13 cellular contexts compared by ENCODE assay signal in the genomic region with DNA sequence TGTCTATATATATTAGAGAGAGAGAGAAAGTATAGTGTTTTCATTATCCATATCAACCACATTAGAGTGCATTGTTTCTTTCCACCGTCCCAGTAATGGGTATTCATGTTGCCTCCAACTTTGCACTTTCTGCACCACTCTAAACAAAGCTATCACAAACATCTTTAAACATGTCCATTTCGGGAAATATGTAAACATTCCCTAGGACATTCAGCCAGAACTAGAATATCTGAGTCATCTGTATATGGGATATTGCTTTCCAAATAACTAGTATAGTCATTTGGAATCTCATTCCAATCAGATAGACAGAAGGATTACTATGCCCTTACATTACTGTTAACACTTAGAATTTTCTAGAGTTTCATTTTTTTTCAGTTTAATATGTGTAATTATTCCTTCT.
DNase-seq lines count a peak whose midpoint lies in the region; TF ChIP-seq lines count a peak whose summit lies in the region.
"Had no signal": no experiment of that assay in that cellular context is flagged by ENCODE, and none has a peak within 500 bp of the region (broad histone marks: within the 10 kb centered on the region; RNA-seq: fewer than 3 reads in every experiment).

No MANE protein-coding gene starts in this region.

- H2AFZ ChIP-seq in smooth muscle cell (ENCODE audit: low read depth) (no peak overlapping the region), PC-9 (no peak overlapping the region)

- H3K27me3 ChIP-seq in SJSA1 (replicated peaks) (no peaks in the 10 kb centered on the region), smooth muscle cell (ENCODE audit: low read depth) (no peaks in the 10 kb centered on the region), PC-9 (ENCODE audit: insufficient read depth, low read depth) (no peaks in the 10 kb centered on the region)

- H4K20me1 ChIP-seq in smooth muscle cell (ENCODE audit: low read depth) (no peaks in the 10 kb centered on the region), PC-9 (ENCODE audit: insufficient read depth) (no peaks in the 10 kb centered on the region)

- no peak for TF ChIP-seq CTCF in smooth muscle cell (IDR thresholded peaks at IDR 0.05; ENCODE audit: borderline replicate concordance, insufficient read depth, poor library complexity, severe bottlenecking)
- TF ChIP-seq CTCF in PC-9 (conservative IDR thresholded peaks at IDR 0.05) = no peak

- H3K9ac ChIP-seq in smooth muscle cell (ENCODE audit: low read depth) = no peak overlapping the region

- intact Hi-C loops in PC-9 (cut with micrococcal nuclease; ENCODE audit: unreplicated experiment) = no loop called here

- H3F3A ChIP-seq in smooth muscle cell (ENCODE audit: low read depth) (no peaks in the 10 kb centered on the region), PC-9 (ENCODE audit: insufficient read depth, low read depth) (no peaks in the 10 kb centered on the region)

- CTCF ChIA-PET in PC-9 (lab: Charles Lee) = interaction anchor here (0.7 kb wide), 1 partner anchor 1592 kb away, joined by 5 read pairs; no protein-coding TSS in a partner anchor

- H3K27ac ChIP-seq in SJSA1 (peak overlapping the region; percentile 69), smooth muscle cell (ENCODE audit: low read depth) (peak overlapping the region; percentile 29), PC-9 (no peak overlapping the region)

- BruUV-seq in PC-9 (replicated peaks; lab: Mats Ljungman, UMichigan) = no TSS peak

- no peak overlapping the region for H3K4me2 ChIP-seq in smooth muscle cell
- no peak overlapping the region for H3K4me2 ChIP-seq in PC-9

- H3K9me3 ChIP-seq in SJSA1 (replicated peaks) = no peaks in the 10 kb centered on the region
- no peaks in the 10 kb centered on the region for H3K9me3 ChIP-seq in smooth muscle cell (replicated peaks; ENCODE audit: low read depth)
- no peaks in the 10 kb centered on the region for H3K9me3 ChIP-seq in PC-9 (ENCODE audit: insufficient read depth, low read depth)
- H3K9me3 ChIP-seq: Caco-2, HAP-1 had no signal

- 61% methylated on average over 2 of the region's 2 CpGs for WGBS in smooth muscle cell (ENCODE audit: low lambda C conversion rate)

- H3K4me1 ChIP-seq in SJSA1 (replicated peaks) (peaks cover 14% of the 10 kb centered on the region), smooth muscle cell (ENCODE audit: low read depth) (no peaks in the 10 kb centered on the region), PC-9 (replicated peaks; ENCODE audit: insufficient read depth) (no peaks in the 10 kb centered on the region)
- H3K4me1 ChIP-seq: Caco-2, HAP-1 had no signal

- H3K9me2 ChIP-seq in PC-9 (ENCODE audit: insufficient read depth) = no peaks in the 10 kb centered on the region; the same call in 1 of the 2 replicates

- H3K36me3 ChIP-seq in SJSA1 = no peaks in the 10 kb centered on the region
- H3K36me3 ChIP-seq in smooth muscle cell (ENCODE audit: low read depth) = no peaks in the 10 kb centered on the region
- no peaks in the 10 kb centered on the region for H3K36me3 ChIP-seq in PC-9 (ENCODE audit: low read depth)
- H3K36me3 ChIP-seq: HAP-1 had no signal

- H3K4me3 ChIP-seq in SJSA1 = no peak overlapping the region
- H3K4me3 ChIP-seq in smooth muscle cell = no peak overlapping the region
- no peak overlapping the region for H3K4me3 ChIP-seq in PC-9
- H3K4me3 ChIP-seq: HAP-1 had no signal

- DNase-seq in H4 (ENCODE audit: low spot score) (peak; percentile 60), SJSA1 (ENCODE audit: low read depth in 1 of 2, low spot score in 2 of 2) (peak in 1 of 2 experiments; percentile 41), fibroblast of gingiva (ENCODE audit: low read depth) (peak; percentile 41), smooth muscle cell (lab: John Stamatoyannopoulos, UW; ENCODE audit: unreplicated experiment) (no peak), T1000 (lab: John Stamatoyannopoulos, UW) (no peak), PC-9 (no peak)
- no peak for DNase-seq in effector CD8-positive, alpha-beta T cell (lab: John Stamatoyannopoulos, UW)
- DNase-seq: Caco-2, DMS53, NCI-H1048, NCI-H446, SHP77 had no signal

- POLR2A ChIA-PET in PC-9 (lab: Charles Lee; ENCODE audit: unreplicated experiment) = no interaction called here

- H3K79me2 ChIP-seq in smooth muscle cell (ENCODE audit: low read depth) (no peaks in the 10 kb centered on the region), PC-9 (ENCODE audit: low read depth) (no peaks in the 10 kb centered on the region)

Comparison
In these comparisons a context has a peak if more than half of its experiments do, and no peak if none do; other contexts are left out.
1. DNase-seq: peak in H4 (single experiment) and fibroblast of gingiva (single experiment); none in smooth muscle cell (single experiment), T1000 (single experiment), effector CD8-positive, alpha-beta T cell (single experiment) and PC-9 (0 of 2).